9 cellular contexts compared by ENCODE assay signal in genomic region chr21:45078877-45079281, GRCh38.
DNase-seq lines count a peak whose midpoint lies in the region; ATAC-seq and TF ChIP-seq lines count a peak whose summit lies in the region.
"Had no signal": no experiment of that assay in that cellular context is flagged by ENCODE, and none has a peak within 500 bp of the region (broad histone marks: within the 10 kb centered on the region; RNA-seq: fewer than 3 reads in every experiment).

No MANE protein-coding gene starts in this region.

- no peaks in the 10 kb centered on the region for H3K27me3 ChIP-seq in brain microvascular endothelial cell (replicated peaks)

- no peak for ATAC-seq in GM18498 (IDR thresholded peaks at IDR 0.05; ENCODE audit: unreplicated experiment)
- no peak for ATAC-seq in HG03139 (IDR thresholded peaks at IDR 0.05; ENCODE audit: unreplicated experiment)
- ATAC-seq in GM18868 (IDR thresholded peaks at IDR 0.05; ENCODE audit: unreplicated experiment) = no peak

- peak overlapping the region; percentile 70 for H3K27ac ChIP-seq in brain microvascular endothelial cell

- TF ChIP-seq CTCF in brain microvascular endothelial cell (IDR thresholded peaks at IDR 0.05; ENCODE audit: low read depth, low read length, missing control alignments) = no peak

- peak; percentile 94 for DNase-seq in ELR (ENCODE audit: low read depth)
- peak in 3 of 4 experiments; percentile 32 to 35 (median 32) for DNase-seq in activated CD4-positive, CD25-positive, alpha-beta regulatory T cell (lab: John Stamatoyannopoulos, UW)
- peak; percentile 70 for DNase-seq in brain microvascular endothelial cell
- DNase-seq in stimulated activated CD4-positive, alpha-beta T cell treated with anti-CD3 and anti-CD28 coated beads, Interleukin-1b, Interleukin-23, amount 100 ng/mL, for 4 hours (ENCODE audit: low read depth in 2 of 2) = peak; percentile 24 to 69
- DNase-seq in NCI-H2029 (lab: John Stamatoyannopoulos, UW) = no peak
- DNase-seq: NCI-H510A treated with DMSO at 0.1 percent for 48 hours had no signal

- in situ Hi-C loops in brain microvascular endothelial cell (cut with HindIII; ENCODE audit: low pct_ligation_motif_present, low sequenced_read_pairs) = no loop called here

- peaks cover 17% of the 10 kb centered on the region for H3K36me3 ChIP-seq in brain microvascular endothelial cell (replicated peaks)

- H3K4me3 ChIP-seq in brain microvascular endothelial cell (ENCODE audit: low read depth, low read length) = no peak overlapping the region
